Comparison of ENCODE assay signal across 1 cellular context in genomic region chr3:183636221-183637105, GRCh38.
A peak's percentile ranks its signal among the peaks of the same experiment; 100 is the strongest.
TF ChIP-seq lines count a peak whose summit lies in the region.

No MANE protein-coding gene starts in this region.

TF ChIP-seq in SK-N-SH, 30 proteins besides CTCF, POLR2A, EP300 and RAD21 (continued from another document):
- TF ChIP-seq SIN3A (IDR thresholded peaks at IDR 0.05; ENCODE audit: borderline replicate concordance, low read depth, low read length) (peak; percentile 87; the same call in 1 of the 2 replicates), RFX5 (IDR thresholded peaks at IDR 0.05; ENCODE audit: low read length) (peak; percentile 77; the same call in 1 of the 2 replicates), USF2 (IDR thresholded peaks at IDR 0.05; ENCODE audit: borderline replicate concordance, low read depth, low read length) (no peak), EZH2phosphoT487 (IDR thresholded peaks at IDR 0.05; ENCODE audit: borderline replicate concordance, low read depth) (no peak), NRF1 (IDR thresholded peaks at IDR 0.05; ENCODE audit: low read depth, low read length) (peak; percentile 27; the same call in 1 of the 2 replicates), RCOR1 (IDR thresholded peaks at IDR 0.05; ENCODE audit: low read length) (peak; percentile 15; the same call in 1 of the 2 replicates), MAX (IDR thresholded peaks at IDR 0.05; ENCODE audit: low read depth) (peak; percentile 45)
TF ChIP-seq in SK-N-SH: peak in this region for 13.
